1 cellular context compared by ENCODE assay signal in the genomic region with DNA sequence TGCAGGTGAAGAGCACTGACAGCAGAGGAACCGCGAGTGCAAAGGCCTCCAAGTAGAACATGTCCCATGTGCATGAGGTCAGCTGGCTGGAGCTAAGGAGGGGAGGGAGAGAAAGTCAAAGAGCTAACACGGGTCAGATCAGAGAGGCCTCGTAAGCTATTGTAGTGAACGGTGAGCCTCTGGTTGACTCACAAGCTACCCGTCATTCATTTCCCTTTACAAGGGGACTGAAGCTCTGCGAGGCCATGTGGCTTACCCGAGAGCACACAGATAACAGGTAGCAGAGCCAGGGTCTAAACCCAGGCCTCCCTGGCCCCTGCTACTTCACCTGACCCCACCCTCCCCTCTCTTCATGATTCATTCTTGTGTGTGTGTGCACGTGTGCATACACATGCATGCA.
TF ChIP-seq lines count a peak whose summit lies in the region.

No MANE protein-coding gene starts in this region.

TF ChIP-seq in H1, 55 proteins besides CTCF, POLR2A, EP300 and RAD21:
- TF ChIP-seq SIRT6 (IDR thresholded peaks at IDR 0.05; ENCODE audit: low read length) (no peak), RFX5 (IDR thresholded peaks at IDR 0.05; ENCODE audit: borderline replicate concordance, low read depth, low read length) (no peak), POU5F1 (IDR thresholded peaks at IDR 0.05; ENCODE audit: low read depth, low read length) (no peak), SP1 (IDR thresholded peaks at IDR 0.05; ENCODE audit: low read depth, low read length) (no peak), NANOG (IDR thresholded peaks at IDR 0.05; ENCODE audit: insufficient read depth, low read depth, low read length, poor library complexity, severe bottlenecking) (no peak), CTBP2 (IDR thresholded peaks at IDR 0.05; ENCODE audit: borderline replicate concordance, insufficient read depth, insufficient read length, low read length) (no peak), TBP (IDR thresholded peaks at IDR 0.05; ENCODE audit: low read depth, low read length) (no peak), CBX8 (IDR thresholded peaks at IDR 0.05; ENCODE audit: borderline replicate concordance, low read depth, low read length) (no peak), ZNF274 (IDR thresholded peaks at IDR 0.05; ENCODE audit: borderline replicate concordance, extremely low read depth, low read length) (no peak), MAFK (IDR thresholded peaks at IDR 0.05; ENCODE audit: low read depth, low read length) (no peak)
